ENCODE assay signal across 1 cellular context in genomic region chrX:151871244-151871643, GRCh38.
TF ChIP-seq lines count a peak whose summit lies in the region.

No MANE protein-coding gene starts in this region.

TF ChIP-seq in A549, 52 proteins besides CTCF, POLR2A, EP300 and RAD21 (continued from another document):
- TF ChIP-seq, protein P1, sequence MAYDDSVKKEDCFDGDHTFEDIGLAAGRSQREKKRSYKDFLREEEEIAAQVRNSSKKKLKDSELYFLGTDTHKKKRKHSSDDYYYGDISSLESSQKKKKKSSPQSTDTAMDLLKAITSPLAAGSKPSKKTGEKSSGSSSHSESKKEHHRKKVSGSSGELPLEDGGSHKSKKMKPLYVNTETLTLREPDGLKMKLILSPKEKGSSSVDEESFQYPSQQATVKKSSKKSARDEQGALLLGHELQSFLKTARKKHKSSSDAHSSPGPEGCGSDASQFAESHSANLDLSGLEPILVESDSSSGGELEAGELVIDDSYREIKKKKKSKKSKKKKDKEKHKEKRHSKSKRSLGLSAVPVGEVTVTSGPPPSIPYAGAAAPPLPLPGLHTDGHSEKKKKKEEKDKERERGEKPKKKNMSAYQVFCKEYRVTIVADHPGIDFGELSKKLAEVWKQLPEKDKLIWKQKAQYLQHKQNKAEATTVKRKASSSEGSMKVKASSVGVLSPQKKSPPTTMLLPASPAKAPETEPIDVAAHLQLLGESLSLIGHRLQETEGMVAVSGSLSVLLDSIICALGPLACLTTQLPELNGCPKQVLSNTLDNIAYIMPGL (CRISPR knock-in tag; IDR thresholded peaks at IDR 0.05; ENCODE audit: borderline replicate concordance), result no peak
- TF ChIP-seq, protein P2, sequence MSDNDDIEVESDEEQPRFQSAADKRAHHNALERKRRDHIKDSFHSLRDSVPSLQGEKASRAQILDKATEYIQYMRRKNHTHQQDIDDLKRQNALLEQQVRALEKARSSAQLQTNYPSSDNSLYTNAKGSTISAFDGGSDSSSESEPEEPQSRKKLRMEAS (IDR thresholded peaks at IDR 0.05), result peak; percentile 61; the same call in 1 of the 2 replicates
- TF ChIP-seq NR3C1 (IDR thresholded peaks at IDR 0.05) (no peak), FOSL2 (IDR thresholded peaks at IDR 0.05) (peak; percentile 82), FOSL2 (CRISPR knock-in tag; IDR thresholded peaks at IDR 0.05) (peak; percentile 83), ZFP36 (IDR thresholded peaks at IDR 0.05; ENCODE audit: borderline replicate concordance, partially characterized antibody) (no peak), SMC3 (IDR thresholded peaks at IDR 0.05) (peak; percentile 39; the same call in 1 of the 3 replicates), POLR2AphosphoS2 (conservative IDR thresholded peaks at IDR 0.05; ENCODE audit: low read length) (no peak), MYC (IDR thresholded peaks at IDR 0.05; ENCODE audit: borderline replicate concordance, low read length) (no peak), CHD4 (IDR thresholded peaks at IDR 0.05; ENCODE audit: borderline replicate concordance) (no peak), BCL3 (IDR thresholded peaks at IDR 0.05) (peak; percentile 74; the same call in 2 of the 3 replicates), NPAS2 (CRISPR knock-in tag; IDR thresholded peaks at IDR 0.05; ENCODE audit: borderline replicate concordance) (no peak), PHF8 (IDR thresholded peaks at IDR 0.05; ENCODE audit: borderline replicate concordance, low read depth) (no peak), JUN (IDR thresholded peaks at IDR 0.05) (peak; percentile 45 to 78; a peak in 4 of 5 replicates)
